Comparison of ENCODE assay signal across 11 cellular contexts in genomic region chr10:124708922-124709520, GRCh38. TPM values are rescaled to one million over a fixed set of nuclear protein-coding genes. Genes with fewer than 3 reads are reported as not detected.
DNase-seq lines count a peak whose midpoint lies in the region; ATAC-seq and TF ChIP-seq lines count a peak whose summit lies in the region.
"Had no signal": no experiment of that assay in that cellular context is flagged by ENCODE, and none has a peak within 500 bp of the region (broad histone marks: within the 10 kb centered on the region; RNA-seq: fewer than 3 reads in every experiment).

No MANE protein-coding gene starts in this region.

- no peak overlapping the region for H2BK20ac ChIP-seq in H9 (ENCODE audit: low read depth, low read length, poor library complexity, severe bottlenecking)

- H3K4me3 ChIP-seq in hepatocyte (no peak overlapping the region), gastrocnemius medialis (no peak overlapping the region)

- intact Hi-C loops in gastrocnemius medialis (cut with DNase I; ENCODE audit: low total_unique reads) = no loop called here

- H4K91ac ChIP-seq in H9 (ENCODE audit: insufficient read length, low read depth, low read length) = no peak overlapping the region

- no peak overlapping the region for H2BK120ac ChIP-seq in H9 (ENCODE audit: low read depth, low read length, poor library complexity, severe bottlenecking)

- no CpG with 5 or more reads among the region's 11 CpGs for WGBS in H9 (ENCODE audit: extremely low coverage, insufficient read length, low lambda C conversion rate)
- WGBS in hepatocyte (ENCODE audit: low lambda C conversion rate, missing lambda C conversion rate) = 75% methylated on average over 11 of the region's 11 CpGs

- H2AFZ ChIP-seq in H9 (ENCODE audit: low read length) = no peak overlapping the region
- no peak overlapping the region for H2AFZ ChIP-seq in hepatocyte

- no peak overlapping the region for H3K23ac ChIP-seq in H9 (ENCODE audit: insufficient read length, low read depth, low read length)

- H3K27me3 Mint-ChIP-seq in H9 (ENCODE audit: low read depth) (no peaks in the 10 kb centered on the region), T-helper 17 cell (no peaks in the 10 kb centered on the region)

- H3K23me2 ChIP-seq in H9 (ENCODE audit: insufficient read length, low read depth, low read length, poor library complexity, severe bottlenecking) = no peaks in the 10 kb centered on the region

- H3K79me2 ChIP-seq in H9 (ENCODE audit: insufficient read depth, low read length) (no peaks in the 10 kb centered on the region), hepatocyte (peaks cover 73% of the 10 kb centered on the region)

- H3K36me3 ChIP-seq in hepatocyte (replicated peaks; ENCODE audit: insufficient read depth, low read depth) = no peaks in the 10 kb centered on the region
- H3K36me3 ChIP-seq in gastrocnemius medialis = no peaks in the 10 kb centered on the region

- H3K4me3 Mint-ChIP-seq in H9 (0 out of 5 replicates have a peak overlapping the region, but pooled peaks of 1 of the 2 experiments have one; percentile 43), T-helper 17 cell (peak overlapping the region; percentile 77)

- H3K27ac ChIP-seq in H9 (ENCODE audit: insufficient read length, low read depth, low read length) (no peak overlapping the region), hepatocyte (peak overlapping the region; percentile 35), gastrocnemius medialis (peak overlapping the region; percentile 93 to 98 (median 96))

- no peak overlapping the region; the same call in 1 of the 2 replicates for H3K14ac ChIP-seq in H9 (ENCODE audit: insufficient read depth, low read length)

- H4K5ac ChIP-seq in H9 (ENCODE audit: insufficient read length, low read depth, low read length) = no peak overlapping the region

- no peak overlapping the region for H3K4me2 ChIP-seq in H9 (ENCODE audit: insufficient read depth, insufficient read length, low read length)
- no peak overlapping the region for H3K4me2 ChIP-seq in hepatocyte

- no peak for TF ChIP-seq CTCF in H9 (conservative IDR thresholded peaks at IDR 0.05)
- no peak for TF ChIP-seq CTCF in hepatocyte (IDR thresholded peaks at IDR 0.05; ENCODE audit: poor library complexity)
- no peak for TF ChIP-seq CTCF in gastrocnemius medialis (IDR thresholded peaks at IDR 0.05 in 4 of 5, conservative IDR thresholded peaks at IDR 0.05 in 1 of 5)

- no peak for TF ChIP-seq POLR2A in gastrocnemius medialis (IDR thresholded peaks at IDR 0.05)

- peak; percentile 64 for ATAC-seq in T-helper 17 cell
- ATAC-seq in gastrocnemius medialis = no peak
- no peak for ATAC-seq in GM21360 (IDR thresholded peaks at IDR 0.05; ENCODE audit: unreplicated experiment)

- peaks cover 32 to 34% of the 10 kb centered on the region in 2 experiments for H3K4me1 Mint-ChIP-seq in H9
- H3K4me1 Mint-ChIP-seq in T-helper 17 cell = peaks cover 77% of the 10 kb centered on the region

- no peak overlapping the region for H2BK12ac ChIP-seq in H9 (ENCODE audit: insufficient read length, low read depth, low read length)

- peaks cover 8% of the 10 kb centered on the region; the same call in 1 of the 2 replicates for H3K4me1 ChIP-seq in H9 (ENCODE audit: insufficient read depth, low read length)
- peaks cover 27% of the 10 kb centered on the region for H3K4me1 ChIP-seq in hepatocyte (ENCODE audit: insufficient read depth)
- peaks cover 75 to 90% of the 10 kb centered on the region in 2 donors for H3K4me1 ChIP-seq in gastrocnemius medialis

- no peak overlapping the region for H2BK5ac ChIP-seq in H9 (ENCODE audit: insufficient read length, low read length)

- H3K27me3 ChIP-seq in H9 (ENCODE audit: insufficient read depth, low read length) (no peaks in the 10 kb centered on the region), hepatocyte (no peaks in the 10 kb centered on the region), gastrocnemius medialis (no peaks in the 10 kb centered on the region)

- H3K4ac ChIP-seq in H9 (ENCODE audit: low read depth, low read length) = no peak overlapping the region

- peaks cover 7 to 17% (median 13%) of the 10 kb centered on the region in 3 experiments; a peak in 5 of 7 replicates for H3K36me3 Mint-ChIP-seq in H9 (ENCODE audit: insufficient read depth in 1 of 3, low read depth in 3 of 3)
- H3K36me3 Mint-ChIP-seq in T-helper 17 cell (ENCODE audit: low read depth) = peaks cover 5% of the 10 kb centered on the region

- no peak overlapping the region for H3T11ph ChIP-seq in H9 (ENCODE audit: low read length)

- H3K9me3 Mint-ChIP-seq in H9 = no peaks in the 10 kb centered on the region

- no peak for DNase-seq in H9
- DNase-seq in T-helper 17 cell = no peak
- no peak for DNase-seq in hepatocyte (ENCODE audit: low spot score)
- no peak for DNase-seq in gastrocnemius medialis
- no peak for DNase-seq in inferior parietal cortex (ENCODE audit: extremely low spot score)
- no peak for DNase-seq in DMS53 (lab: John Stamatoyannopoulos, UW)
- no peak for DNase-seq in activated effector memory CD4-positive, alpha-beta T cell treated with anti-CD3 and anti-CD28 coated beads, Interleukin-2, amount 50 U/mL, for 16 hours
- DNase-seq: activated CD4-positive, alpha-beta T cell treated with anti-CD3 and anti-CD28 coated beads for 1 hour; NCI-H2029 treated with DMSO at 0.1 percent for 48 hours; stimulated activated CD4-positive, alpha-beta T cell treated with anti-CD3 and anti-CD28 coated beads, Interleukin-15, amount 100 ng/mL, for 24 hours had no signal

- no peak overlapping the region for H3K9ac ChIP-seq in H9 (ENCODE audit: extremely low read depth, insufficient read length, low read length)

- H3K27ac Mint-ChIP-seq in H9 = 0 out of 7 replicates have a peak overlapping the region, but pooled peaks of 1 of the 3 experiments have one; percentile 23
- peak overlapping the region; percentile 100 for H3K27ac Mint-ChIP-seq in T-helper 17 cell

- H4K8ac ChIP-seq in H9 (replicated peaks; ENCODE audit: insufficient read length, low read depth, low read length) = no peak overlapping the region

- in situ Hi-C loops in gastrocnemius medialis (cut with MboI; ENCODE audit: low sequenced_read_pairs in 4 of 4) = no loop called here

- no peaks in the 10 kb centered on the region for H3K9me2 ChIP-seq in hepatocyte (replicated peaks; ENCODE audit: insufficient read depth)

- H3K79me1 ChIP-seq in H9 (ENCODE audit: insufficient read depth, low read depth, low read length, poor library complexity, severe bottlenecking) = peaks cover 5% of the 10 kb centered on the region

- H3K18ac ChIP-seq in H9 (ENCODE audit: insufficient read length, low read depth, low read length) = peak overlapping the region; percentile 46

- H3K9me3 ChIP-seq in H9 (ENCODE audit: control insufficient read depth, low read depth, low read length) (no peaks in the 10 kb centered on the region), T-helper 17 cell (ENCODE audit: control insufficient read depth, low read length, poor library complexity, severe bottlenecking) (no peaks in the 10 kb centered on the region), hepatocyte (ENCODE audit: low read depth) (no peaks in the 10 kb centered on the region), gastrocnemius medialis (no peaks in the 10 kb centered on the region)

- H2AK5ac ChIP-seq in H9 (ENCODE audit: insufficient read length, low read length) = no peak overlapping the region

- H4K20me1 ChIP-seq in H9 (ENCODE audit: control insufficient read depth, insufficient read depth, insufficient read length) (no peaks in the 10 kb centered on the region), hepatocyte (ENCODE audit: insufficient read depth, poor library complexity, severe bottlenecking) (peaks cover 30% of the 10 kb centered on the region)

- H2BK15ac ChIP-seq in H9 (ENCODE audit: low read depth, low read length) = no peak overlapping the region

- H3K56ac ChIP-seq in H9 (ENCODE audit: insufficient read length, low read depth, low read length) = no peak overlapping the region

RNA-seq across cellular contexts. Expression of gene FAM53B, which starts 35.2 kb away (rescaled TPM):
- 10.6 and 11.5 TPM in 2 replicates for total RNA-seq in H9 (2021)
- total RNA-seq in T-helper 17 cell = 10 to 100 TPM; 68.5 to 69.2 TPM
- total RNA-seq in hepatocyte = 20.6 and 23.6 TPM in 2 replicates
- 9.1 and 10.3 TPM in 2 replicates for polyA plus RNA-seq in hepatocyte
- total RNA-seq in gastrocnemius medialis = 100 to 1,000 TPM; 140 to 253 (median 192) TPM
